ENCODE assay signal across 1 cellular context in genomic region chr9:137720571-137721110, GRCh38.
TF ChIP-seq lines count a peak whose summit lies in the region.

No MANE protein-coding gene starts in this region.

TF ChIP-seq in SK-N-SH treated with all-trans-retinoic acid at 6 μM for 48 hours, 23 proteins besides CTCF, POLR2A, EP300 and RAD21 (continued from another document):
- TF ChIP-seq CSDC2 (CRISPR knock-in tag; IDR thresholded peaks at IDR 0.05) (no peak), ZNF70 (CRISPR knock-in tag; IDR thresholded peaks at IDR 0.05) (no peak), ZNF8 (CRISPR knock-in tag; IDR thresholded peaks at IDR 0.05) (no peak)
- TF ChIP-seq, protein P1, sequence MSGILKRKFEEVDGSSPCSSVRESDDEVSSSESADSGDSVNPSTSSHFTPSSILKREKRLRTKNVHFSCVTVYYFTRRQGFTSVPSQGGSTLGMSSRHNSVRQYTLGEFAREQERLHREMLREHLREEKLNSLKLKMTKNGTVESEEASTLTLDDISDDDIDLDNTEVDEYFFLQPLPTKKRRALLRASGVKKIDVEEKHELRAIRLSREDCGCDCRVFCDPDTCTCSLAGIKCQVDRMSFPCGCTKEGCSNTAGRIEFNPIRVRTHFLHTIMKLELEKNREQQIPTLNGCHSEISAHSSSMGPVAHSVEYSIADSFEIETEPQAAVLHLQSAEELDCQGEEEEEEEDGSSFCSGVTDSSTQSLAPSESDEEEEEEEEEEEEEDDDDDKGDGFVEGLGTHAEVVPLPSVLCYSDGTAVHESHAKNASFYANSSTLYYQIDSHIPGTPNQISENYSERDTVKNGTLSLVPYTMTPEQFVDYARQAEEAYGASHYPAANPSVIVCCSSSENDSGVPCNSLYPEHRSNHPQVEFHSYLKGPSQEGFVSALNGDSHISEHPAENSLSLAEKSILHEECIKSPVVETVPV (CRISPR knock-in tag; IDR thresholded peaks at IDR 0.05): no peak
